Comparison of ENCODE assay signal across 8 cellular contexts in the genomic region with DNA sequence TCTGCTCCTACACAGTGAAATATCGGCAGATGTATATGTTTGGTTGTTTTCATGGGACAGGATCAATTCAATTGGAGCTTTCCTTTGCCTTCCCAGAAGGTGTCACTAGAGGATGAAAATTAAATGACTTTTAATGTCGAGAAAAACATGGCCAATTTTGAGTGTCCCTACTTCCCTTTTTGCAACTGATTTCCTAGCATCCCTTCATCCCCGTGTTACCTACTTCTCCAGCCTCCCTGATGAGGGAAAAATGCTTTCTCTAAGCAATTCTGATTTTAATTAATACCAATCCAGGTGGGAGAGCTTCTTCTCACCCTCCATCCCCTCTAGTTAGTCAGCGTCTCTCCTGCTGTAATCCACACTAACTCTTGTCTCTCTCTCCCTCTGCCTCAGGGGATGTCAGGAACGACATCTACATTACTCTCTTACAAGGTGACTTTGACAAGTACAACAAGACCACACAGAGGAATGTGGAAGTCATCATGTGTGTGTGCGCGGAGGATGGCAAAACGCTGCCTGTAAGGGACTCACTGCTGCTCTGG.
DNase-seq lines count a peak whose midpoint lies in the region; ATAC-seq and TF ChIP-seq lines count a peak whose summit lies in the region.

No MANE protein-coding gene starts in this region.

- H3K4me3 ChIP-seq in SK-N-SH (ENCODE audit: low read depth in 2 of 2, low read length in 1 of 2) (no peak overlapping the region; a peak in 1 of 4 replicates), colonic mucosa (no peak overlapping the region)

- H3K27me3 ChIP-seq in SK-N-SH (ENCODE audit: insufficient read depth) (no peaks in the 10 kb centered on the region), colonic mucosa (no peaks in the 10 kb centered on the region)

- 57% methylated on average over 8 of the region's 8 CpGs for WGBS in SK-N-SH (ENCODE audit: low lambda C conversion rate)

- no peak overlapping the region for H2AFZ ChIP-seq in SK-N-SH (ENCODE audit: low read depth)

- no peaks in the 10 kb centered on the region for H3K9me2 ChIP-seq in SK-N-SH

- H3K9me3 Mint-ChIP-seq in stimulated activated naive CD8-positive, alpha-beta T cell treated with anti-CD3 and anti-CD28 coated beads, Interleukin-15, Interleukin-2, amounts not matched to agents 100 ng/mL and 50 ng/mL, for 24 hours, result no peaks in the 10 kb centered on the region

- no peaks in the 10 kb centered on the region for H3K27me3 Mint-ChIP-seq in stimulated activated naive CD8-positive, alpha-beta T cell treated with anti-CD3 and anti-CD28 coated beads, Interleukin-15, Interleukin-2, amounts not matched to agents 100 ng/mL and 50 ng/mL, for 24 hours

- TF ChIP-seq EP300 in SK-N-SH (IDR thresholded peaks at IDR 0.05; ENCODE audit: borderline replicate concordance in 1 of 2, low read depth in 1 of 2, low read length in 1 of 2), result no peak

- peaks cover 76% of the 10 kb centered on the region for H3K36me3 Mint-ChIP-seq in stimulated activated naive CD8-positive, alpha-beta T cell treated with anti-CD3 and anti-CD28 coated beads, Interleukin-15, Interleukin-2, amounts not matched to agents 100 ng/mL and 50 ng/mL, for 24 hours (ENCODE audit: low read depth)

- peak; percentile 87 for TF ChIP-seq RAD21 in SK-N-SH (IDR thresholded peaks at IDR 0.05; ENCODE audit: low read length)

- H3K36me3 ChIP-seq in SK-N-SH (replicated peaks in 1 of 2; ENCODE audit: control insufficient read depth in 1 of 2, insufficient read depth in 2 of 2, low read length in 1 of 2), result no peaks in the 10 kb centered on the region
- H3K36me3 ChIP-seq in colonic mucosa, result no peaks in the 10 kb centered on the region

- no peak overlapping the region for H3K4me3 Mint-ChIP-seq in stimulated activated naive CD8-positive, alpha-beta T cell treated with anti-CD3 and anti-CD28 coated beads, Interleukin-15, Interleukin-2, amounts not matched to agents 100 ng/mL and 50 ng/mL, for 24 hours

- H3K4me1 ChIP-seq in SK-N-SH (ENCODE audit: control insufficient read depth in 1 of 2, insufficient read depth in 2 of 2, low read depth in 1 of 2, low read length in 1 of 2) (peaks cover 3 to 31% of the 10 kb centered on the region in 2 experiments; a peak in 3 of 4 replicates), colonic mucosa (no peaks in the 10 kb centered on the region)

- H3K4me2 ChIP-seq in SK-N-SH, result no peak overlapping the region

- H3K27ac ChIP-seq in SK-N-SH (ENCODE audit: low read depth in 2 of 2, low read length in 1 of 2), result peak overlapping the region in 1 of 2 experiments; percentile 6; a peak in 1 of 4 replicates
- no peak overlapping the region for H3K27ac ChIP-seq in colonic mucosa

- CTCF ChIA-PET in SK-N-SH (lab: Yijun Ruan, JAX), result interaction anchor here (0.6 to 2.6 kb wide), 60 partner anchors 8 to 733 kb away, joined by 3 to 25 read pairs (median 4); no protein-coding TSS in a partner anchor

- POLR2A ChIA-PET in SK-N-SH (lab: Yijun Ruan, JAX), result no interaction called here

- H3K27ac Mint-ChIP-seq in stimulated activated naive CD8-positive, alpha-beta T cell treated with anti-CD3 and anti-CD28 coated beads, Interleukin-15, Interleukin-2, amounts not matched to agents 100 ng/mL and 50 ng/mL, for 24 hours, result peak overlapping the region; percentile 76

- TF ChIP-seq CTCF in SK-N-SH (IDR thresholded peaks at IDR 0.05) (peak; percentile 74), colonic mucosa (IDR thresholded peaks at IDR 0.05) (no peak)

- DNase-seq in stimulated activated naive CD8-positive, alpha-beta T cell treated with anti-CD3 and anti-CD28 coated beads, Interleukin-15, Interleukin-2, amounts not matched to agents 100 U/mL and 50 U/mL, for 24 hours, result no peak
- DNase-seq in SK-N-SH (peak; percentile 37), left cardiac atrium (no peak), colonic mucosa (no peak), LoVo (ENCODE audit: low spot score) (no peak)

- H3K4me1 Mint-ChIP-seq in stimulated activated naive CD8-positive, alpha-beta T cell treated with anti-CD3 and anti-CD28 coated beads, Interleukin-15, Interleukin-2, amounts not matched to agents 100 ng/mL and 50 ng/mL, for 24 hours (ENCODE audit: low read depth), result peaks cover 24% of the 10 kb centered on the region

- ATAC-seq in stimulated activated naive CD8-positive, alpha-beta T cell treated with anti-CD3 and anti-CD28 coated beads, Interleukin-15, Interleukin-2, amounts not matched to agents 100 U/mL and 50 U/mL, for 24 hours, result no peak
- ATAC-seq in left cardiac atrium (peak; percentile 14 to 53), HG03432 (IDR thresholded peaks at IDR 0.05; ENCODE audit: unreplicated experiment) (no peak), HG02981 (IDR thresholded peaks at IDR 0.05; ENCODE audit: unreplicated experiment) (no peak)

- H3K9ac ChIP-seq in SK-N-SH, result no peak overlapping the region; the same call in 1 of the 2 replicates
- H3K9ac ChIP-seq in colonic mucosa (ENCODE audit: low read depth in 2 of 2, low read length in 2 of 2), result no peak overlapping the region

- H3K9me3 ChIP-seq in SK-N-SH (no peaks in the 10 kb centered on the region), colonic mucosa (no peaks in the 10 kb centered on the region)

- peaks cover 9% of the 10 kb centered on the region; the same call in 1 of the 2 replicates for H3K79me2 ChIP-seq in SK-N-SH (ENCODE audit: insufficient read depth)

- intact Hi-C loops in left cardiac atrium (cut with DNase I) (loop anchor here (2.0 to 10.0 kb wide), 4 partner anchors 279 to 373 kb away; partner anchors contain the start of gene INSYN2B (in 2 of the 2)), colonic mucosa (cut with DNase I) (no loop called here)

- peaks cover 22% of the 10 kb centered on the region for H3F3A ChIP-seq in SK-N-SH (replicated peaks; ENCODE audit: insufficient read depth)

- no peaks in the 10 kb centered on the region for H4K20me1 ChIP-seq in SK-N-SH (ENCODE audit: insufficient read depth)

TF ChIP-seq in SK-N-SH, 30 proteins besides CTCF, POLR2A, EP300 and RAD21:
- peak; percentile 77 for TF ChIP-seq SMC3 (IDR thresholded peaks at IDR 0.05; ENCODE audit: low read depth, low read length)
- no peak for TF ChIP-seq TEAD4 (IDR thresholded peaks at IDR 0.05; ENCODE audit: borderline replicate concordance, insufficient read depth)

Comparison
In these comparisons a context has a peak if more than half of its experiments do, and no peak if none do; other contexts are left out.
1. ATAC-seq: peak in left cardiac atrium (2 of 2); none in stimulated activated naive CD8-positive, alpha-beta T cell treated with anti-CD3 and anti-CD28 coated beads, Interleukin-15, Interleukin-2, amounts not matched to agents 100 U/mL and 50 U/mL, for 24 hours (single experiment), HG03432 (single experiment) and HG02981 (single experiment).